25 cellular contexts compared by ENCODE assay signal in the genomic region with DNA sequence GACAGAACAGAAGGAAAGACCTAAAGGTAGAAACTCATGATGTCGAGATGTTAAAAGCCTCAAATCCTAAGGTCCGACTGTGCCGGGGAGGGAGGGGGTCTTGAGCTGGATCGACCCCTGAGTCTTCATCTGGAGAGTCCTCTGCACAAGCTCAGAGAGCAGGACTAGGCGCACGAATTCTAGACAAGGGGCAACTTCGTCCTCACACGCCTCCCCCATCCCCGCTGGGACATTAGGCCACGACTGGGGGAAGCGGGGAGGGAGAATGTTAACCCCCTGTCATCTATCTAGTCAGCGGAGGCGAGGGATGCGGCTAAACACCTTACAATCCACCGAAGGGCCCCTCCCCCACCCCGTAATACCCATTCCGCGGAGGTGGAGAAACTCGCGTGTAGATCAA.
A peak's percentile ranks its signal among the peaks of the same experiment; 100 is the strongest.
DNase-seq lines count a peak whose midpoint lies in the region; ATAC-seq, FAIRE-seq and TF ChIP-seq lines count a peak whose summit lies in the region.
"Had no signal": no experiment of that assay in that cellular context is flagged by ENCODE, and none has a peak within 500 bp of the region (broad histone marks: within the 10 kb centered on the region; RNA-seq: fewer than 3 reads in every experiment).

No MANE protein-coding gene starts in this region.

- H3K4me2 ChIP-seq in H1 (ENCODE audit: insufficient read depth in 1 of 2, low read depth in 2 of 2, low read length in 2 of 2) = peak overlapping the region; percentile 74 to 77
- H3K4me2 ChIP-seq: PC-9 had no signal

- peaks cover 4% of the 10 kb centered on the region; the same call in 1 of the 2 replicates for H3K23me2 ChIP-seq in H1 (ENCODE audit: low read depth, low read length)

- no peak for FAIRE-seq in H1 (lab: Jason Lieb, UNC)
- FAIRE-seq: HepG2 had no signal

- TF ChIP-seq POLR2A in H1 (IDR thresholded peaks at IDR 0.05; ENCODE audit: control extremely low read depth in 1 of 2, low read depth in 2 of 2, low read length in 2 of 2) = no peak
- TF ChIP-seq POLR2A in tibial nerve (IDR thresholded peaks at IDR 0.05) = no peak

- TF ChIP-seq EP300 in H1 (IDR thresholded peaks at IDR 0.05; ENCODE audit: borderline replicate concordance in 1 of 2, low read depth in 2 of 2, low read length in 2 of 2) (no peak), tibial nerve (IDR thresholded peaks at IDR 0.05) (no peak)

- H2AFZ ChIP-seq in H1 (ENCODE audit: low read length) = no peak overlapping the region
- H2AFZ ChIP-seq: PC-9 had no signal

- peak overlapping the region in 5 of 8 donors; percentile 9 to 92 (median 79) for H3K4me3 Mint-ChIP-seq in naive B cell

- no peak overlapping the region for H2BK120ac ChIP-seq in H1 (replicated peaks; ENCODE audit: low read depth, low read length)

- CTCF ChIA-PET in H1 (lab: Charles Lee; ENCODE audit: partially characterized antibody) = no interaction called here

- H3K27me3 Mint-ChIP-seq in naive B cell = peaks cover 0 to 86% (median 56%) of the 10 kb centered on the region in 3 donors

- H3K56ac ChIP-seq in H1 (replicated peaks; ENCODE audit: insufficient read length, low read depth, low read length) = no peak overlapping the region

- H3K36me3 ChIP-seq in HUES48 (ENCODE audit: control insufficient read depth, insufficient read depth, low read length) (no peaks in the 10 kb centered on the region), H1 (ENCODE audit: control insufficient read depth in 2 of 4, insufficient read depth in 4 of 4, low read length in 3 of 4) (no peaks in the 10 kb centered on the region), BE2C (no peaks in the 10 kb centered on the region), tibial nerve (no peaks in the 10 kb centered on the region)

- H3K9me3 ChIP-seq in HUES48 (ENCODE audit: control insufficient read depth, insufficient read depth, low read length) (no peaks in the 10 kb centered on the region), H1 (ENCODE audit: insufficient read depth in 2 of 2, low read depth in 1 of 2, low read length in 1 of 2) (no peaks in the 10 kb centered on the region), BE2C (peaks cover 4% of the 10 kb centered on the region; the same call in 1 of the 2 replicates), tibial nerve (no peaks in the 10 kb centered on the region)

- H4K20me1 ChIP-seq in H1 (replicated peaks in 1 of 2; ENCODE audit: control insufficient read depth in 1 of 2, insufficient read depth in 2 of 2, low read length in 2 of 2) = peaks cover 3 to 9% of the 10 kb centered on the region in 2 experiments

- H2BK5ac ChIP-seq in H1 (ENCODE audit: low read depth, low read length) = no peak overlapping the region

- TF ChIP-seq CTCF in C4-2B (conservative IDR thresholded peaks at IDR 0.05) (no peak), H1 (IDR thresholded peaks at IDR 0.05; ENCODE audit: control extremely low read depth in 1 of 3, insufficient read depth in 1 of 3, low read depth in 1 of 3, low read length in 3 of 3) (no peak), BE2C (IDR thresholded peaks at IDR 0.05; ENCODE audit: low read depth, low read length) (no peak), tibial nerve (IDR thresholded peaks at IDR 0.05) (no peak)

- peaks cover 28 to 53% (median 50%) of the 10 kb centered on the region in 3 donors for H3K4me1 Mint-ChIP-seq in naive B cell

- H3K79me2 ChIP-seq in H1 (ENCODE audit: control insufficient read depth in 1 of 2, insufficient read depth in 2 of 2, low read length in 2 of 2) = no peaks in the 10 kb centered on the region

- no peak overlapping the region; the same call in 1 of the 2 replicates for H4K8ac ChIP-seq in H1 (ENCODE audit: extremely low read depth, insufficient read depth, low read length)

- H3K27ac ChIP-seq in C4-2B (peak overlapping the region; percentile 64), HUES48 (ENCODE audit: low read depth, low read length) (no peak overlapping the region), H1 (ENCODE audit: low read depth, low read length) (no peak overlapping the region), tibial nerve (no peak overlapping the region)
- H3K27ac ChIP-seq: PC-9 had no signal

- no peak overlapping the region for H3K9ac ChIP-seq in HUES48 (ENCODE audit: low read depth, low read length)
- no peak overlapping the region for H3K9ac ChIP-seq in H1 (replicated peaks in 1 of 4; ENCODE audit: extremely low read depth in 1 of 4, low read depth in 3 of 4, low read length in 3 of 4)

- ATAC-seq in naive B cell (ENCODE audit: low read depth in 2 of 2) = no peak
- ATAC-seq: HepG2 had no signal

- no peak overlapping the region for H2AK5ac ChIP-seq in H1 (ENCODE audit: low read depth, low read length)

- no peak overlapping the region for H2BK12ac ChIP-seq in H1 (ENCODE audit: low read depth, low read length)

- H3K4me3 ChIP-seq in HUES48 (ENCODE audit: low read depth, low read length) = peak overlapping the region; percentile 53
- peak overlapping the region; percentile 2 to 51 (median 36); a peak in 6 of 8 replicates for H3K4me3 ChIP-seq in H1 (ENCODE audit: extremely low read depth in 1 of 4, insufficient read depth in 2 of 4, low read depth in 3 of 4, low read length in 4 of 4)
- H3K4me3 ChIP-seq in BE2C (ENCODE audit: low read depth, low read length) = no peak overlapping the region
- H3K4me3 ChIP-seq in tibial nerve = no peak overlapping the region
- H3K4me3 ChIP-seq: PC-9 had no signal

- no peak overlapping the region for H4K5ac ChIP-seq in H1 (ENCODE audit: insufficient read length, low read depth, low read length)

- H3K27me3 ChIP-seq in HUES48 (ENCODE audit: control insufficient read depth, insufficient read depth, low read length) = peaks cover 100% of the 10 kb centered on the region
- peaks cover 77 to 99% (median 92%) of the 10 kb centered on the region in 4 experiments for H3K27me3 ChIP-seq in H1 (replicated peaks in 1 of 4; ENCODE audit: control insufficient read depth in 3 of 4, extremely low read depth in 1 of 4, insufficient read depth in 3 of 4, low read length in 3 of 4)
- H3K27me3 ChIP-seq in BE2C = peaks cover 76% of the 10 kb centered on the region
- H3K27me3 ChIP-seq in tibial nerve = peaks cover 0 to 97% of the 10 kb centered on the region in 2 donors

- POLR2A ChIA-PET in H1 (lab: Charles Lee; ENCODE audit: partially characterized antibody) = no interaction called here

- H3K36me3 Mint-ChIP-seq in naive B cell = peaks cover 0 to 8% of the 10 kb centered on the region in 2 donors

- no peak overlapping the region for H3K27ac Mint-ChIP-seq in naive B cell

- DNase-seq in H1 (ENCODE audit: low read depth in 1 of 2, low spot score in 2 of 2) (peak in 1 of 2 experiments; percentile 52), naive B cell (no peak), NCI-H510A treated with DMSO at 0.1 percent for 48 hours (lab: John Stamatoyannopoulos, UW) (no peak), BE2C (no peak), epidermal melanocyte (ENCODE audit: insufficient read length, low spot score) (no peak), tibial nerve (ENCODE audit: low spot score in 2 of 2) (no peak)
- DNase-seq: AML-193, COR-L47, DMS 273 treated with DMSO at 0.1 percent for 48 hours, DMS79 treated with DMSO at 0.1 percent for 48 hours, KBM-7, MM.1S, NCI-H1048, NCI-H1417 treated with DMSO at 0.1 percent for 48 hours, NCI-H187, NCI-H2107, NCI-H446 treated with DMSO at 0.1 percent for 48 hours, NCI-H748 treated with DMSO at 0.1 percent for 48 hours, PC-9, RPMI8226, SHP77, T-helper 1 cell had no signal

- no peak overlapping the region for H2BK15ac ChIP-seq in H1 (ENCODE audit: low read length)

- H3K9me3 Mint-ChIP-seq in naive B cell = peaks cover 0 to 15% (median 2%) of the 10 kb centered on the region in 7 donors

- no peak overlapping the region for H3K4ac ChIP-seq in H1 (replicated peaks; ENCODE audit: insufficient read length, low read depth, low read length)

- H3K23ac ChIP-seq in H1 (ENCODE audit: insufficient read length) = no peak overlapping the region

- no peak for TF ChIP-seq RAD21 in H1 (IDR thresholded peaks at IDR 0.05 in 1 of 2, conservative IDR thresholded peaks at IDR 0.05 in 1 of 2; ENCODE audit: low read depth in 2 of 2, low read length in 2 of 2)

- H4K91ac ChIP-seq in H1 (replicated peaks; ENCODE audit: insufficient read length, low read length) = no peak overlapping the region

- peaks cover 37% of the 10 kb centered on the region for H3K4me1 ChIP-seq in HUES48 (ENCODE audit: control insufficient read depth, insufficient read depth, low read length)
- peaks cover 8 to 35% (median 27%) of the 10 kb centered on the region in 4 experiments; a peak in 6 of 7 replicates for H3K4me1 ChIP-seq in H1 (replicated peaks in 1 of 4; ENCODE audit: control insufficient read depth in 3 of 4, insufficient read depth in 4 of 4, low read length in 3 of 4)
- no peaks in the 10 kb centered on the region for H3K4me1 ChIP-seq in BE2C
- peaks cover 0 to 45% (median 0%) of the 10 kb centered on the region in 4 donors for H3K4me1 ChIP-seq in tibial nerve

- H3K18ac ChIP-seq in H1 (ENCODE audit: extremely low read depth, low read length) = no peak overlapping the region; the same call in 1 of the 2 replicates

- 14% methylated on average over 20 of the region's 20 CpGs; no CpG with 5 or more reads in 1 of the 2 experiments for WGBS in H1 (ENCODE audit: extremely low coverage in 1 of 2, insufficient coverage in 1 of 2, insufficient read length in 1 of 2, insufficient replicate concordance in 2 of 2, low coverage in 1 of 2, low lambda C conversion rate in 2 of 2, missing lambda C conversion rate in 1 of 2), 2 experiments
- 3 to 24% methylated on average over 19 to 20 of the region's 20 CpGs for WGBS in tibial nerve, 2 donors

- no peak overlapping the region for H3K14ac ChIP-seq in H1 (ENCODE audit: insufficient read length)

- H2BK20ac ChIP-seq in H1 (ENCODE audit: low read length) = no peak overlapping the region

- H3K79me1 ChIP-seq in H1 (ENCODE audit: low read depth, low read length) = no peaks in the 10 kb centered on the region

TF ChIP-seq in H1, 55 proteins besides CTCF, POLR2A, EP300 and RAD21:
- TF ChIP-seq TCF12 (IDR thresholded peaks at IDR 0.05; ENCODE audit: low read depth, low read length) (no peak), SUZ12 (IDR thresholded peaks at IDR 0.05; ENCODE audit: low read length) (peak; percentile 2; the same call in 1 of the 2 replicates)
TF ChIP-seq in H1: peak in this region for 1.

Comparison
In these comparisons a context has a peak if more than half of its experiments do, and no peak if none do; other contexts are left out.
1. H3K4me3 ChIP-seq: peak in HUES48 (single experiment) and H1 (4 of 4); none in BE2C (single experiment) and tibial nerve (0 of 4).